In genomic region chr19:17303940-17304267, GRCh38 we compare ENCODE assay signal across 8 cellular contexts. TPM values are rescaled to one million over a fixed set of nuclear protein-coding genes. Genes with fewer than 3 reads are reported as not detected.
DNase-seq lines count a peak whose midpoint lies in the region; ATAC-seq and TF ChIP-seq lines count a peak whose summit lies in the region.

No MANE protein-coding gene starts in this region.

- no peaks in the 10 kb centered on the region for H3K27me3 Mint-ChIP-seq in CD8-positive, alpha-beta T cell (ENCODE audit: low read depth)
- peaks cover 7% of the 10 kb centered on the region for H3K27me3 Mint-ChIP-seq in neural progenitor cell (ENCODE audit: insufficient read depth, low read depth)

- H3K27me3 ChIP-seq in CD8-positive, alpha-beta T cell (ENCODE audit: insufficient read depth, low read length): no peaks in the 10 kb centered on the region
- H3K27me3 ChIP-seq in OCI-LY3 (ENCODE audit: low read depth, low read length) (no peaks in the 10 kb centered on the region), duodenal mucosa (ENCODE audit: control insufficient read depth in 1 of 2, insufficient read depth in 2 of 2, low read length in 2 of 2) (no peaks in the 10 kb centered on the region), neural progenitor cell (no peaks in the 10 kb centered on the region)

- peaks cover 1% of the 10 kb centered on the region for H3K36me3 Mint-ChIP-seq in CD8-positive, alpha-beta T cell
- H3K36me3 Mint-ChIP-seq in neural progenitor cell: peaks cover 6% of the 10 kb centered on the region

- no peak overlapping the region for H3K27ac Mint-ChIP-seq in CD8-positive, alpha-beta T cell
- H3K27ac Mint-ChIP-seq in neural progenitor cell: no peak overlapping the region

- H3K4me3 ChIP-seq in CD8-positive, alpha-beta T cell (ENCODE audit: low read depth, low read length): peak overlapping the region; percentile 85
- peak overlapping the region; percentile 82 for H3K4me3 ChIP-seq in OCI-LY3 (ENCODE audit: low read length)
- peak overlapping the region; percentile 61 to 62 for H3K4me3 ChIP-seq in duodenal mucosa (ENCODE audit: low read depth in 1 of 2, low read length in 2 of 2)
- no peak overlapping the region for H3K4me3 ChIP-seq in neural progenitor cell

- no peak for TF ChIP-seq CTCF in CD8-positive, alpha-beta T cell (IDR thresholded peaks at IDR 0.05)
- TF ChIP-seq CTCF in OCI-LY3 (IDR thresholded peaks at IDR 0.05; ENCODE audit: low read depth, low read length): no peak
- TF ChIP-seq CTCF in neural progenitor cell (IDR thresholded peaks at IDR 0.05): no peak

- H3K9me3 ChIP-seq in CD8-positive, alpha-beta T cell (ENCODE audit: low read length): no peaks in the 10 kb centered on the region
- no peaks in the 10 kb centered on the region for H3K9me3 ChIP-seq in OCI-LY3 (ENCODE audit: insufficient read depth, low read length)
- no peaks in the 10 kb centered on the region for H3K9me3 ChIP-seq in duodenal mucosa (ENCODE audit: control insufficient read depth in 1 of 2, low read length in 2 of 2)
- H3K9me3 ChIP-seq in neural progenitor cell (ENCODE audit: low read depth): no peaks in the 10 kb centered on the region

- ATAC-seq in CD8-positive, alpha-beta T cell: no peak

- peaks cover 42% of the 10 kb centered on the region for H3F3A ChIP-seq in neural progenitor cell (ENCODE audit: low read depth)

- intact Hi-C loops in CD8-positive, alpha-beta T cell (cut with DNase I, micrococcal nuclease): no loop called here

- H3K4me1 ChIP-seq in CD8-positive, alpha-beta T cell (ENCODE audit: insufficient read depth, low read length): peaks cover 32% of the 10 kb centered on the region
- H3K4me1 ChIP-seq in OCI-LY3 (ENCODE audit: low read length) (peaks cover 24% of the 10 kb centered on the region), duodenal mucosa (ENCODE audit: control insufficient read depth in 1 of 2, insufficient read depth in 2 of 2, low read length in 2 of 2) (peaks cover 16 to 30% of the 10 kb centered on the region in 2 donors), neural progenitor cell (peaks cover 6% of the 10 kb centered on the region)

- peak overlapping the region; percentile 41; the same call in 1 of the 2 replicates for H3K9ac ChIP-seq in OCI-LY3 (ENCODE audit: low read length)
- no peak overlapping the region for H3K9ac ChIP-seq in duodenal mucosa (ENCODE audit: low read depth in 1 of 2, low read length in 2 of 2)
- H3K9ac ChIP-seq in neural progenitor cell: no peak overlapping the region

- CTCF ChIA-PET in CD8-positive, alpha-beta T cell (lab: Charles Lee): interaction anchor here (1.3 to 4.2 kb wide), 6 partner anchors 11 to 116 kb away, joined by 3 to 29 read pairs (median 5); partner anchors contain the start of genes ANKLE1, ANO8 and MVB12A

- no peak overlapping the region for H3K27ac ChIP-seq in CD8-positive, alpha-beta T cell (ENCODE audit: low read depth, low read length)
- H3K27ac ChIP-seq in OCI-LY3 (ENCODE audit: low read length) (no peak overlapping the region), duodenal mucosa (ENCODE audit: low read depth, low read length) (no peak overlapping the region), neural progenitor cell (no peak overlapping the region)

- no peaks in the 10 kb centered on the region for H3K9me3 Mint-ChIP-seq in CD8-positive, alpha-beta T cell
- H3K9me3 Mint-ChIP-seq in neural progenitor cell: no peaks in the 10 kb centered on the region

- H3K79me2 ChIP-seq in OCI-LY3 (ENCODE audit: low read length) (peaks cover 17% of the 10 kb centered on the region), neural progenitor cell (ENCODE audit: low read depth) (peaks cover 11% of the 10 kb centered on the region)

- no peaks in the 10 kb centered on the region for H3K36me3 ChIP-seq in CD8-positive, alpha-beta T cell (ENCODE audit: insufficient read depth, low read length)
- H3K36me3 ChIP-seq in OCI-LY3 (replicated peaks; ENCODE audit: low read depth, low read length): no peaks in the 10 kb centered on the region
- no peaks in the 10 kb centered on the region for H3K36me3 ChIP-seq in duodenal mucosa (ENCODE audit: control insufficient read depth in 1 of 2, insufficient read depth in 2 of 2, low read length in 2 of 2)
- H3K36me3 ChIP-seq in neural progenitor cell: no peaks in the 10 kb centered on the region

- H3K4me1 Mint-ChIP-seq in CD8-positive, alpha-beta T cell (ENCODE audit: low read depth): peaks cover 33% of the 10 kb centered on the region
- peaks cover 32% of the 10 kb centered on the region for H3K4me1 Mint-ChIP-seq in neural progenitor cell

- peak overlapping the region; percentile 77 for H3K4me3 Mint-ChIP-seq in CD8-positive, alpha-beta T cell
- peak overlapping the region; percentile 91 for H3K4me3 Mint-ChIP-seq in neural progenitor cell

- no peak for DNase-seq in CD8-positive, alpha-beta T cell
- DNase-seq in neural progenitor cell (ENCODE audit: low spot score): no peak
- no peak for DNase-seq in SW480 (ENCODE audit: low spot score)
- no peak for DNase-seq in HK-2 (ENCODE audit: unreplicated experiment)
- no peak for DNase-seq in T-helper 9 cell
- no peak for DNase-seq in NCI-H128 (lab: John Stamatoyannopoulos, UW; ENCODE audit: unreplicated experiment)

- peak overlapping the region; percentile 73 for H3K4me2 ChIP-seq in OCI-LY3 (ENCODE audit: low read length)
- H3K4me2 ChIP-seq in neural progenitor cell: peak overlapping the region; percentile 67

- no peak overlapping the region for H2AFZ ChIP-seq in OCI-LY3 (ENCODE audit: low read depth, low read length)
- H2AFZ ChIP-seq in neural progenitor cell (replicated peaks): no peak overlapping the region

- H4K20me1 ChIP-seq in OCI-LY3 (ENCODE audit: insufficient read depth, low read length): no peaks in the 10 kb centered on the region
- no peaks in the 10 kb centered on the region for H4K20me1 ChIP-seq in neural progenitor cell (ENCODE audit: low read depth)

- POLR2A ChIA-PET in CD8-positive, alpha-beta T cell (lab: Charles Lee): interaction anchor here (0.6 to 1.9 kb wide), 3 partner anchors 30 to 126 kb away, joined by 3 to 7 read pairs (median 4); partner anchors contain the start of gene USE1

RNA-seq across cellular contexts. Expression of gene ABHD8, which starts 0.7 kb away (rescaled TPM):
- total RNA-seq in CD8-positive, alpha-beta T cell: 1 to 10 TPM; 3.3 to 3.9 TPM
- 4.6 and 13.3 TPM in 2 replicates for total RNA-seq in neural progenitor cell (ENCODE audit: low replicate concordance)

RNA-seq across cellular contexts. Expression of gene MRPL34, which starts 1.8 kb away (rescaled TPM):
- 10 to 100 TPM; 29.5 to 33.8 TPM for total RNA-seq in CD8-positive, alpha-beta T cell
- 25.9 and 38.8 TPM in 2 replicates for total RNA-seq in neural progenitor cell (ENCODE audit: low replicate concordance)

RNA-seq across cellular contexts. Expression of gene DDA1, which starts 5.5 kb away (rescaled TPM):
- 10 to 100 TPM; 47.7 to 54.6 TPM for total RNA-seq in CD8-positive, alpha-beta T cell
- total RNA-seq in neural progenitor cell (ENCODE audit: low replicate concordance): 21.9 and 27.7 TPM in 2 replicates

RNA-seq across cellular contexts. Expression of gene ANKLE1, which starts 22.2 kb away (rescaled TPM):
- total RNA-seq in CD8-positive, alpha-beta T cell: 1 to 10 TPM; 1.3 TPM
- total RNA-seq in neural progenitor cell (ENCODE audit: low replicate concordance): 2.3 and 3.3 TPM in 2 replicates

RNA-seq across cellular contexts. Expression of gene ANO8, which starts 30.8 kb away (rescaled TPM):
- 10 to 100 TPM; 11.6 to 12.5 TPM for total RNA-seq in CD8-positive, alpha-beta T cell
- 11.4 and 25.0 TPM in 2 replicates for total RNA-seq in neural progenitor cell (ENCODE audit: low replicate concordance)
